15 cellular contexts compared by ENCODE assay signal in genomic region chr5:151288180-151288579, GRCh38. TPM values are rescaled to one million over a fixed set of nuclear protein-coding genes. Genes with fewer than 3 reads are reported as not detected.
DNase-seq lines count a peak whose midpoint lies in the region; ATAC-seq and TF ChIP-seq lines count a peak whose summit lies in the region.
"Had no signal": no experiment of that assay in that cellular context is flagged by ENCODE, and none has a peak within 500 bp of the region (broad histone marks: within the 10 kb centered on the region; RNA-seq: fewer than 3 reads in every experiment).

No MANE protein-coding gene starts in this region.

- no peaks in the 10 kb centered on the region for H3K36me3 ChIP-seq in SU-DHL-6 (ENCODE audit: low read length)

- H3K79me2 ChIP-seq in SU-DHL-6 (ENCODE audit: insufficient read depth, low read length) = no peaks in the 10 kb centered on the region

- H3K9me3 ChIP-seq in SU-DHL-6 (ENCODE audit: insufficient read depth, low read length) = no peaks in the 10 kb centered on the region

- H3K4me1 Mint-ChIP-seq in activated CD8-positive, alpha-beta T cell treated with anti-CD3 and anti-CD28 coated beads for 36 hours (ENCODE audit: low read depth) = no peaks in the 10 kb centered on the region
- no peaks in the 10 kb centered on the region for H3K4me1 Mint-ChIP-seq in activated CD8-positive, alpha-beta T cell treated with anti-CD3 and anti-CD28 coated beads, Interleukin-2, amount 10 ng/mL, durations not matched to agents 7 days and 5 days (ENCODE audit: low read depth)
- peaks cover 4% of the 10 kb centered on the region for H3K4me1 Mint-ChIP-seq in type B pancreatic cell (ENCODE audit: unreplicated experiment)
- no peaks in the 10 kb centered on the region for H3K4me1 Mint-ChIP-seq in activated naive CD4-positive, alpha-beta T cell treated with anti-CD3 and anti-CD28 coated beads, Interleukin-2, amount 10 ng/mL, durations not matched to agents 7 days and 5 days
- H3K4me1 Mint-ChIP-seq: CD8-positive, alpha-beta memory T cell; neural crest cell had no signal

- ATAC-seq in activated CD8-positive, alpha-beta T cell treated with anti-CD3 and anti-CD28 coated beads for 36 hours = peak; percentile 34
- no peak for ATAC-seq in activated CD8-positive, alpha-beta T cell treated with anti-CD3 and anti-CD28 coated beads, Interleukin-2, amount 10 ng/mL, durations not matched to agents 7 days and 5 days
- ATAC-seq in HG03108 (IDR thresholded peaks at IDR 0.05; ENCODE audit: unreplicated experiment) = peak; percentile 54

- no peak for TF ChIP-seq CTCF in activated CD8-positive, alpha-beta T cell treated with anti-CD3 and anti-CD28 coated beads for 36 hours (IDR thresholded peaks at IDR 0.05)
- TF ChIP-seq CTCF in SU-DHL-6 (IDR thresholded peaks at IDR 0.05; ENCODE audit: insufficient read depth, low read length, poor library complexity, severe bottlenecking) (peak; percentile 34), type B pancreatic cell (conservative IDR thresholded peaks at IDR 0.05) (no peak)

- CTCF ChIA-PET in activated CD8-positive, alpha-beta T cell treated with anti-CD3 and anti-CD28 coated beads for 36 hours (lab: Charles Lee) = interaction anchor here (1.7 kb wide), 1 partner anchor 28 kb away, joined by 7 read pairs; no protein-coding TSS in a partner anchor
- CTCF ChIA-PET in activated CD8-positive, alpha-beta T cell treated with anti-CD3 and anti-CD28 coated beads, Interleukin-2, amount 10 ng/mL, durations not matched to agents 7 days and 5 days (lab: Charles Lee) = no interaction called here
- CTCF ChIA-PET in activated naive CD4-positive, alpha-beta T cell treated with anti-CD3 and anti-CD28 coated beads, Interleukin-2, amount 10 ng/mL, durations not matched to agents 7 days and 5 days (lab: Charles Lee) = interaction anchor here (0.7 to 1.2 kb wide), 2 partner anchors 28 to 364 kb away, joined by 3 read pairs; no protein-coding TSS in a partner anchor

- no peak overlapping the region for H3K4me2 ChIP-seq in SU-DHL-6 (ENCODE audit: low read depth, low read length, poor library complexity, severe bottlenecking)

- H3K4me3 ChIP-seq in SU-DHL-6 (ENCODE audit: insufficient read depth, low read length, poor library complexity, severe bottlenecking) = no peak overlapping the region
- H3K4me3 ChIP-seq: GM23248 had no signal

- H3K27me3 Mint-ChIP-seq in activated CD8-positive, alpha-beta T cell treated with anti-CD3 and anti-CD28 coated beads for 36 hours = peaks cover under 1% of the 10 kb centered on the region
- H3K27me3 Mint-ChIP-seq in activated CD8-positive, alpha-beta T cell treated with anti-CD3 and anti-CD28 coated beads, Interleukin-2, amount 10 ng/mL, durations not matched to agents 7 days and 5 days (ENCODE audit: low read depth) = no peaks in the 10 kb centered on the region
- no peaks in the 10 kb centered on the region for H3K27me3 Mint-ChIP-seq in type B pancreatic cell
- peaks cover 7% of the 10 kb centered on the region for H3K27me3 Mint-ChIP-seq in activated naive CD4-positive, alpha-beta T cell treated with anti-CD3 and anti-CD28 coated beads, Interleukin-2, amount 10 ng/mL, durations not matched to agents 7 days and 5 days

- H3K9me2 ChIP-seq in SU-DHL-6 (replicated peaks; ENCODE audit: insufficient read depth, low read length) = no peaks in the 10 kb centered on the region

- no peak overlapping the region for H3K4me3 Mint-ChIP-seq in activated CD8-positive, alpha-beta T cell treated with anti-CD3 and anti-CD28 coated beads for 36 hours
- no peak overlapping the region for H3K4me3 Mint-ChIP-seq in activated CD8-positive, alpha-beta T cell treated with anti-CD3 and anti-CD28 coated beads, Interleukin-2, amount 10 ng/mL, durations not matched to agents 7 days and 5 days
- H3K4me3 Mint-ChIP-seq in type B pancreatic cell = no peak overlapping the region
- no peak overlapping the region for H3K4me3 Mint-ChIP-seq in activated naive CD4-positive, alpha-beta T cell treated with anti-CD3 and anti-CD28 coated beads, Interleukin-2, amount 10 ng/mL, durations not matched to agents 7 days and 5 days
- H3K4me3 Mint-ChIP-seq: CD8-positive, alpha-beta memory T cell; neural crest cell had no signal

- H3K9me3 Mint-ChIP-seq in activated CD8-positive, alpha-beta T cell treated with anti-CD3 and anti-CD28 coated beads for 36 hours = no peaks in the 10 kb centered on the region
- H3K9me3 Mint-ChIP-seq in activated CD8-positive, alpha-beta T cell treated with anti-CD3 and anti-CD28 coated beads, Interleukin-2, amount 10 ng/mL, durations not matched to agents 7 days and 5 days (ENCODE audit: insufficient read depth) = peaks cover 5% of the 10 kb centered on the region
- H3K9me3 Mint-ChIP-seq in type B pancreatic cell = no peaks in the 10 kb centered on the region
- H3K9me3 Mint-ChIP-seq in activated naive CD4-positive, alpha-beta T cell treated with anti-CD3 and anti-CD28 coated beads, Interleukin-2, amount 10 ng/mL, durations not matched to agents 7 days and 5 days = no peaks in the 10 kb centered on the region
- H3K9me3 Mint-ChIP-seq: CD8-positive, alpha-beta memory T cell had no signal

- no peaks in the 10 kb centered on the region for H3F3A ChIP-seq in SU-DHL-6 (ENCODE audit: insufficient read depth)

- no peaks in the 10 kb centered on the region for H4K20me1 ChIP-seq in SU-DHL-6 (ENCODE audit: low read depth, low read length)

- no peak overlapping the region for H2AFZ ChIP-seq in SU-DHL-6 (ENCODE audit: low read depth, low read length, severe bottlenecking)
- H2AFZ ChIP-seq: GM23248 had no signal

- no peaks in the 10 kb centered on the region for H3K36me3 Mint-ChIP-seq in activated CD8-positive, alpha-beta T cell treated with anti-CD3 and anti-CD28 coated beads for 36 hours (ENCODE audit: low read depth)
- H3K36me3 Mint-ChIP-seq in activated CD8-positive, alpha-beta T cell treated with anti-CD3 and anti-CD28 coated beads, Interleukin-2, amount 10 ng/mL, durations not matched to agents 7 days and 5 days (ENCODE audit: low read depth) = no peaks in the 10 kb centered on the region
- no peaks in the 10 kb centered on the region for H3K36me3 Mint-ChIP-seq in type B pancreatic cell
- no peaks in the 10 kb centered on the region for H3K36me3 Mint-ChIP-seq in activated naive CD4-positive, alpha-beta T cell treated with anti-CD3 and anti-CD28 coated beads, Interleukin-2, amount 10 ng/mL, durations not matched to agents 7 days and 5 days
- H3K36me3 Mint-ChIP-seq: CD8-positive, alpha-beta memory T cell had no signal

- DNase-seq in activated CD8-positive, alpha-beta T cell treated with anti-CD3 and anti-CD28 coated beads for 36 hours = no peak
- DNase-seq in activated CD8-positive, alpha-beta T cell treated with anti-CD3 and anti-CD28 coated beads, Interleukin-2, amount 10 ng/mL, durations not matched to agents 7 days and 5 days = no peak
- no peak for DNase-seq in type B pancreatic cell (ENCODE audit: extremely low spot score, unreplicated experiment)
- no peak for DNase-seq in nucleus accumbens (lab: John Stamatoyannopoulos, UW)
- no peak for DNase-seq in activated naive CD4-positive, alpha-beta T cell treated with anti-CD3 and anti-CD28 coated beads, Interleukin-2, amount 10 ng/mL, durations not matched to agents 7 days and 5 days
- no peak for DNase-seq in NCI-H524 treated with DMSO at 0.1 percent for 48 hours (lab: John Stamatoyannopoulos, UW)
- DNase-seq: activated CD4-positive, CD25-positive, alpha-beta regulatory T cell treated with anti-CD3 and anti-CD28 coated beads, Interleukin-2, amount 50 U/mL, for 72 hours; CD8-positive, alpha-beta memory T cell; foreskin fibroblast; GM23248 had no signal

- H3K9ac ChIP-seq in SU-DHL-6 (ENCODE audit: low read length) = no peak overlapping the region
- H3K9ac ChIP-seq: GM23248 had no signal

- no peak overlapping the region for H3K27ac ChIP-seq in SU-DHL-6 (ENCODE audit: low read depth, low read length)
- H3K27ac ChIP-seq: GM23248 had no signal

- POLR2A ChIA-PET in activated CD8-positive, alpha-beta T cell treated with anti-CD3 and anti-CD28 coated beads for 36 hours (lab: Charles Lee) = interaction anchor here (1.2 kb wide), 1 partner anchor 14 kb away, joined by 3 read pairs; no protein-coding TSS in a partner anchor
- POLR2A ChIA-PET in activated CD8-positive, alpha-beta T cell treated with anti-CD3 and anti-CD28 coated beads, Interleukin-2, amount 10 ng/mL, durations not matched to agents 7 days and 5 days (lab: Charles Lee) = interaction anchor here (0.6 kb wide), 1 partner anchor 615 kb away, joined by 3 read pairs; no protein-coding TSS in a partner anchor

- intact Hi-C loops in activated CD8-positive, alpha-beta T cell treated with anti-CD3 and anti-CD28 coated beads for 36 hours (cut with micrococcal nuclease) = no loop called here

- no peak overlapping the region for H3K27ac Mint-ChIP-seq in activated CD8-positive, alpha-beta T cell treated with anti-CD3 and anti-CD28 coated beads for 36 hours
- no peak overlapping the region for H3K27ac Mint-ChIP-seq in activated CD8-positive, alpha-beta T cell treated with anti-CD3 and anti-CD28 coated beads, Interleukin-2, amount 10 ng/mL, durations not matched to agents 7 days and 5 days
- peak overlapping the region; percentile 47 for H3K27ac Mint-ChIP-seq in type B pancreatic cell
- no peak overlapping the region for H3K27ac Mint-ChIP-seq in activated naive CD4-positive, alpha-beta T cell treated with anti-CD3 and anti-CD28 coated beads, Interleukin-2, amount 10 ng/mL, durations not matched to agents 7 days and 5 days

- no peaks in the 10 kb centered on the region for H3K27me3 ChIP-seq in SU-DHL-6 (ENCODE audit: low read length)

RNA-seq across cellular contexts. Expression of gene SLC36A3, which starts 15.4 kb away (rescaled TPM):
- not detected for total RNA-seq in activated CD8-positive, alpha-beta T cell treated with anti-CD3 and anti-CD28 coated beads for 36 hours
- total RNA-seq in activated CD8-positive, alpha-beta T cell treated with anti-CD3 and anti-CD28 coated beads, Interleukin-2, amount 10 ng/mL, durations not matched to agents 7 days and 5 days = not detected
- not detected in 2 replicates for total RNA-seq in type B pancreatic cell (ENCODE audit: low replicate concordance)
- total RNA-seq: astrocyte; CD8-positive, alpha-beta memory T cell; GM23248; LHCN-M2; neural crest cell had no signal

RNA-seq across cellular contexts. Expression of gene GM2A, which starts 35.2 kb away (rescaled TPM):
- 10 to 100 TPM; 13.3 to 13.7 TPM for total RNA-seq in activated CD8-positive, alpha-beta T cell treated with anti-CD3 and anti-CD28 coated beads for 36 hours
- total RNA-seq in activated CD8-positive, alpha-beta T cell treated with anti-CD3 and anti-CD28 coated beads, Interleukin-2, amount 10 ng/mL, durations not matched to agents 7 days and 5 days = 10 to 100 TPM; 19.5 to 19.6 TPM
- total RNA-seq in type B pancreatic cell (ENCODE audit: low replicate concordance) = 38.1 and 51.3 TPM in 2 replicates

RNA-seq across cellular contexts. Expression of gene SLC36A2, which starts 59.2 kb away (rescaled TPM):
- not detected for total RNA-seq in activated CD8-positive, alpha-beta T cell treated with anti-CD3 and anti-CD28 coated beads for 36 hours
- not detected for total RNA-seq in activated CD8-positive, alpha-beta T cell treated with anti-CD3 and anti-CD28 coated beads, Interleukin-2, amount 10 ng/mL, durations not matched to agents 7 days and 5 days
- total RNA-seq in type B pancreatic cell (ENCODE audit: low replicate concordance) = not detected in 2 replicates
- total RNA-seq: astrocyte; CD8-positive, alpha-beta memory T cell; GM23248; LHCN-M2; neural crest cell had no signal
